25 cellular contexts compared by ENCODE assay signal in genomic region chr1:143643148-143643885, GRCh38.
A peak's percentile ranks its signal among the peaks of the same experiment; 100 is the strongest.
DNase-seq lines count a peak whose midpoint lies in the region; ATAC-seq and TF ChIP-seq lines count a peak whose summit lies in the region.
"Had no signal": no experiment of that assay in that cellular context is flagged by ENCODE, and none has a peak within 500 bp of the region (broad histone marks: within the 10 kb centered on the region; RNA-seq: fewer than 3 reads in every experiment).

No MANE protein-coding gene starts in this region.

- H4K20me1 ChIP-seq in GM23338 (replicated peaks; ENCODE audit: insufficient read depth), result no peaks in the 10 kb centered on the region
- H4K20me1 ChIP-seq: BLaER1 treated with 17β-estradiol and CSF1 and Interleukin-3, amounts not matched to agents 10 nM and 100 nM had no signal

- peaks cover 5% of the 10 kb centered on the region; the same call in 2 of the 3 replicates for H3K4me1 Mint-ChIP-seq in GM23338
- no peaks in the 10 kb centered on the region for H3K4me1 Mint-ChIP-seq in activated CD8-positive, alpha-beta memory T cell treated with anti-CD3 and anti-CD28 coated beads, Interleukin-2, amount 10 ng/mL, durations not matched to agents 7 days and 5 days
- H3K4me1 Mint-ChIP-seq: memory B cell had no signal

- H4K8ac ChIP-seq in trophoblast cell (ENCODE audit: low read depth, low read length), result no peak overlapping the region

- no peak overlapping the region for H3K14ac ChIP-seq in trophoblast cell (ENCODE audit: low read length)

- no peak overlapping the region for H3K27ac Mint-ChIP-seq in GM23338
- no peak overlapping the region for H3K27ac Mint-ChIP-seq in activated CD8-positive, alpha-beta memory T cell treated with anti-CD3 and anti-CD28 coated beads, Interleukin-2, amount 10 ng/mL, durations not matched to agents 7 days and 5 days
- H3K27ac Mint-ChIP-seq: activated CD8-positive, alpha-beta T cell treated with anti-CD3 and anti-CD28 coated beads for 36 hours; activated naive CD4-positive, alpha-beta T cell treated with anti-CD3 and anti-CD28 coated beads, Interleukin-2, amount 50 U/mL, for 72 hours; memory B cell; T-helper 2 cell treated with Interferon-gamma antibody and Interleukin-4, amounts not matched to agents 5 μg/mL and 100 μg/mL, for 36 hours had no signal

- H2BK120ac ChIP-seq in trophoblast cell (ENCODE audit: insufficient read depth, low read length, poor library complexity), result no peak overlapping the region

- H3K27me3 Mint-ChIP-seq in GM23338 (ENCODE audit: insufficient read depth, low read depth, poor library complexity), result peaks cover 54% of the 10 kb centered on the region
- H3K27me3 Mint-ChIP-seq in activated CD8-positive, alpha-beta memory T cell treated with anti-CD3 and anti-CD28 coated beads, Interleukin-2, amount 10 ng/mL, durations not matched to agents 7 days and 5 days, result peaks cover 22% of the 10 kb centered on the region

- no peak overlapping the region for H2BK12ac ChIP-seq in trophoblast cell (ENCODE audit: low read length)

- H3K79me1 ChIP-seq in trophoblast cell (ENCODE audit: low read length), result no peaks in the 10 kb centered on the region

- H3K23ac ChIP-seq in trophoblast cell (ENCODE audit: low read length), result no peak overlapping the region

- H3K4me2 ChIP-seq in GM23338 (no peak overlapping the region), trophoblast cell (ENCODE audit: low read length) (peak overlapping the region; percentile 38)
- H3K4me2 ChIP-seq: BLaER1 treated with 17β-estradiol and CSF1 and Interleukin-3, amounts not matched to agents 10 nM and 100 nM had no signal

- DNase-seq in GM23338 (ENCODE audit: low spot score) (peak; percentile 8), adipocyte (ENCODE audit: low read depth) (no peak), iPS DF 6.9 (ENCODE audit: low read depth, low spot score) (no peak), trophoblast cell (no peak), GF-D8 (lab: John Stamatoyannopoulos, UW) (no peak)
- DNase-seq in activated CD8-positive, alpha-beta memory T cell treated with anti-CD3 and anti-CD28 coated beads, Interleukin-2, amount 10 ng/mL, durations not matched to agents 7 days and 5 days, result no peak
- DNase-seq: activated CD4-positive, alpha-beta T cell treated with anti-CD3 and anti-CD28 coated beads for 1 hour; activated CD8-positive, alpha-beta T cell treated with anti-CD3 and anti-CD28 coated beads for 36 hours; DMS53; effector memory CD4-positive, alpha-beta T cell; head of caudate nucleus; left colon; NCI-H1048; NCI-H2107; SHP77; stimulated activated CD4-positive, alpha-beta T cell treated with anti-CD3 and anti-CD28 coated beads, Interleukin-4, amount 100 ng/mL, for 24 hours; transverse colon had no signal

- TF ChIP-seq CTCF in GM23338 (conservative IDR thresholded peaks at IDR 0.05; ENCODE audit: low read depth in 2 of 2), result no peak

- no peak overlapping the region for H3K4ac ChIP-seq in trophoblast cell (ENCODE audit: low read depth, low read length)

- no peak overlapping the region for H3K9ac ChIP-seq in adipocyte (ENCODE audit: low read length)
- H3K9ac ChIP-seq in trophoblast cell (ENCODE audit: low read length), result no peak overlapping the region
- H3K9ac ChIP-seq: BLaER1 treated with 17β-estradiol and CSF1 and Interleukin-3, amounts not matched to agents 10 nM and 100 nM had no signal

- CTCF ChIA-PET in activated CD8-positive, alpha-beta memory T cell treated with anti-CD3 and anti-CD28 coated beads, Interleukin-2, amount 10 ng/mL, durations not matched to agents 7 days and 5 days (lab: Charles Lee), result no interaction called here

- H3K9me2 ChIP-seq in GM23338 (ENCODE audit: insufficient read depth), result no peaks in the 10 kb centered on the region

- H3K4me3 Mint-ChIP-seq in GM23338, result peak overlapping the region; percentile 60
- no peak overlapping the region for H3K4me3 Mint-ChIP-seq in activated CD8-positive, alpha-beta memory T cell treated with anti-CD3 and anti-CD28 coated beads, Interleukin-2, amount 10 ng/mL, durations not matched to agents 7 days and 5 days
- H3K4me3 Mint-ChIP-seq: activated CD8-positive, alpha-beta T cell treated with anti-CD3 and anti-CD28 coated beads for 36 hours; memory B cell; T-helper 2 cell treated with Interferon-gamma antibody and Interleukin-4, amounts not matched to agents 5 μg/mL and 100 μg/mL, for 36 hours had no signal

- H4K91ac ChIP-seq in trophoblast cell (ENCODE audit: low read depth, low read length), result no peak overlapping the region

- no peak overlapping the region for H2AK5ac ChIP-seq in trophoblast cell (ENCODE audit: low read length)

- H3K9me3 Mint-ChIP-seq in GM23338, result peaks cover 2% of the 10 kb centered on the region; the same call in 1 of the 3 replicates
- H3K9me3 Mint-ChIP-seq in activated CD8-positive, alpha-beta memory T cell treated with anti-CD3 and anti-CD28 coated beads, Interleukin-2, amount 10 ng/mL, durations not matched to agents 7 days and 5 days (ENCODE audit: low read depth), result peaks cover 2% of the 10 kb centered on the region
- H3K9me3 Mint-ChIP-seq: activated CD8-positive, alpha-beta T cell treated with anti-CD3 and anti-CD28 coated beads for 36 hours; T-helper 2 cell treated with Interferon-gamma antibody and Interleukin-4, amounts not matched to agents 5 μg/mL and 100 μg/mL, for 36 hours had no signal

- no peaks in the 10 kb centered on the region for H3K4me1 ChIP-seq in GM23338 (ENCODE audit: insufficient read depth)
- H3K4me1 ChIP-seq in adipocyte (ENCODE audit: control insufficient read depth, insufficient read depth, low read length), result no peaks in the 10 kb centered on the region
- no peaks in the 10 kb centered on the region; the same call in 1 of the 2 replicates for H3K4me1 ChIP-seq in iPS DF 6.9 (ENCODE audit: control insufficient read depth, insufficient read depth, low read length)
- H3K4me1 ChIP-seq in trophoblast cell (ENCODE audit: control insufficient read depth in 1 of 2, insufficient read depth in 2 of 2, low read length in 2 of 2), result no peaks in the 10 kb centered on the region
- H3K4me1 ChIP-seq: BLaER1 treated with 17β-estradiol and CSF1 and Interleukin-3, amounts not matched to agents 10 nM and 100 nM; prostate gland; transverse colon had no signal

- H3K18ac ChIP-seq in trophoblast cell (ENCODE audit: low read length), result no peak overlapping the region

- H3K79me2 ChIP-seq in GM23338 (replicated peaks; ENCODE audit: insufficient read depth) (no peaks in the 10 kb centered on the region), trophoblast cell (ENCODE audit: control insufficient read depth, insufficient read depth, low read length, poor library complexity) (no peaks in the 10 kb centered on the region)

- H3K9me3 ChIP-seq in adipocyte (ENCODE audit: control insufficient read depth, low read length) (no peaks in the 10 kb centered on the region), iPS DF 6.9 (ENCODE audit: control insufficient read depth, insufficient read depth, low read length) (no peaks in the 10 kb centered on the region), trophoblast cell (ENCODE audit: insufficient read depth, low read depth, low read length) (peaks cover 3% of the 10 kb centered on the region)
- H3K9me3 ChIP-seq: neutrophil, prostate gland, transverse colon had no signal

- no peak overlapping the region for H2AFZ ChIP-seq in GM23338
- H2AFZ ChIP-seq in trophoblast cell (ENCODE audit: insufficient read depth, low read length, poor library complexity), result no peak overlapping the region

- H3K4me3 ChIP-seq in GM23338 (no peak overlapping the region), adipocyte (ENCODE audit: low read length) (peak overlapping the region; percentile 27), iPS DF 6.9 (ENCODE audit: low read length) (peak overlapping the region; percentile 19; the same call in 1 of the 2 replicates), trophoblast cell (ENCODE audit: low read depth, low read length) (no peak overlapping the region)
- H3K4me3 ChIP-seq: BLaER1 treated with 17β-estradiol and CSF1 and Interleukin-3, amounts not matched to agents 10 nM and 100 nM; prostate gland; transverse colon had no signal

- H3K36me3 ChIP-seq in GM23338 (ENCODE audit: insufficient read depth), result no peaks in the 10 kb centered on the region
- no peaks in the 10 kb centered on the region for H3K36me3 ChIP-seq in adipocyte (ENCODE audit: control insufficient read depth, insufficient read depth, low read length, severe bottlenecking)
- no peaks in the 10 kb centered on the region; the same call in 1 of the 2 replicates for H3K36me3 ChIP-seq in iPS DF 6.9 (ENCODE audit: control insufficient read depth, insufficient read depth, low read length)
- H3K36me3 ChIP-seq in trophoblast cell (ENCODE audit: control insufficient read depth in 1 of 2, insufficient read depth in 2 of 2, low read length in 2 of 2), result no peaks in the 10 kb centered on the region
- H3K36me3 ChIP-seq: BLaER1 treated with 17β-estradiol and CSF1 and Interleukin-3, amounts not matched to agents 10 nM and 100 nM; neutrophil; prostate gland; transverse colon had no signal

- H3K36me3 Mint-ChIP-seq in GM23338 (ENCODE audit: low read depth), result no peaks in the 10 kb centered on the region
- H3K36me3 Mint-ChIP-seq in activated CD8-positive, alpha-beta memory T cell treated with anti-CD3 and anti-CD28 coated beads, Interleukin-2, amount 10 ng/mL, durations not matched to agents 7 days and 5 days, result no peaks in the 10 kb centered on the region
- H3K36me3 Mint-ChIP-seq: memory B cell had no signal

- no peaks in the 10 kb centered on the region for H3F3A ChIP-seq in GM23338 (replicated peaks; ENCODE audit: low read depth)

- H3K27ac ChIP-seq in GM23338 (ENCODE audit: low read depth), result no peak overlapping the region
- no peak overlapping the region for H3K27ac ChIP-seq in iPS DF 6.9 (ENCODE audit: low read length)
- H3K27ac ChIP-seq in trophoblast cell (ENCODE audit: low read depth, low read length), result no peak overlapping the region
- H3K27ac ChIP-seq: BLaER1 treated with 17β-estradiol and CSF1 and Interleukin-3, amounts not matched to agents 10 nM and 100 nM; neutrophil; prostate gland; transverse colon had no signal

- no CpG with 5 or more reads among the region's 56 CpGs for whole genome bisulfite sequencing in iPS DF 6.9 (ENCODE audit: insufficient coverage, insufficient read length)
- WGBS in trophoblast cell (ENCODE audit: extremely low coverage, insufficient coverage, insufficient read length), result no CpG with 5 or more reads among the region's 56 CpGs

- H4K12ac ChIP-seq in trophoblast cell (ENCODE audit: low read depth, low read length), result no peak overlapping the region

- no peak overlapping the region for H2BK5ac ChIP-seq in trophoblast cell (ENCODE audit: low read depth, low read length, poor library complexity)

- H3K27me3 ChIP-seq in GM23338 (ENCODE audit: insufficient read depth), result peaks cover 16% of the 10 kb centered on the region
- H3K27me3 ChIP-seq in adipocyte (replicated peaks; ENCODE audit: control insufficient read depth, insufficient read depth, low read length), result peaks cover 42% of the 10 kb centered on the region
- H3K27me3 ChIP-seq in iPS DF 6.9 (ENCODE audit: control insufficient read depth, insufficient read depth, low read length), result peaks cover 34% of the 10 kb centered on the region
- H3K27me3 ChIP-seq in trophoblast cell (ENCODE audit: insufficient read depth, low read length), result no peaks in the 10 kb centered on the region
- H3K27me3 ChIP-seq: BLaER1 treated with 17β-estradiol and CSF1 and Interleukin-3, amounts not matched to agents 10 nM and 100 nM had no signal

- ATAC-seq in GM23338 (peak; percentile 94), HG03342 (IDR thresholded peaks at IDR 0.05; ENCODE audit: unreplicated experiment) (no peak)
- no peak for ATAC-seq in activated CD8-positive, alpha-beta memory T cell treated with anti-CD3 and anti-CD28 coated beads, Interleukin-2, amount 10 ng/mL, durations not matched to agents 7 days and 5 days
- ATAC-seq: activated CD8-positive, alpha-beta T cell treated with anti-CD3 and anti-CD28 coated beads for 36 hours; activated naive CD4-positive, alpha-beta T cell treated with anti-CD3 and anti-CD28 coated beads, Interleukin-2, amount 50 U/mL, for 72 hours; left colon; Panc1 had no signal

Comparison
In these comparisons a context has a peak if more than half of its experiments do, and no peak if none do; other contexts are left out.
1. H3K4me3 ChIP-seq: peak in adipocyte (single experiment) and iPS DF 6.9 (single experiment); none in GM23338 (single experiment) and trophoblast cell (single experiment).